9 cellular contexts compared by ENCODE assay signal in the genomic region with DNA sequence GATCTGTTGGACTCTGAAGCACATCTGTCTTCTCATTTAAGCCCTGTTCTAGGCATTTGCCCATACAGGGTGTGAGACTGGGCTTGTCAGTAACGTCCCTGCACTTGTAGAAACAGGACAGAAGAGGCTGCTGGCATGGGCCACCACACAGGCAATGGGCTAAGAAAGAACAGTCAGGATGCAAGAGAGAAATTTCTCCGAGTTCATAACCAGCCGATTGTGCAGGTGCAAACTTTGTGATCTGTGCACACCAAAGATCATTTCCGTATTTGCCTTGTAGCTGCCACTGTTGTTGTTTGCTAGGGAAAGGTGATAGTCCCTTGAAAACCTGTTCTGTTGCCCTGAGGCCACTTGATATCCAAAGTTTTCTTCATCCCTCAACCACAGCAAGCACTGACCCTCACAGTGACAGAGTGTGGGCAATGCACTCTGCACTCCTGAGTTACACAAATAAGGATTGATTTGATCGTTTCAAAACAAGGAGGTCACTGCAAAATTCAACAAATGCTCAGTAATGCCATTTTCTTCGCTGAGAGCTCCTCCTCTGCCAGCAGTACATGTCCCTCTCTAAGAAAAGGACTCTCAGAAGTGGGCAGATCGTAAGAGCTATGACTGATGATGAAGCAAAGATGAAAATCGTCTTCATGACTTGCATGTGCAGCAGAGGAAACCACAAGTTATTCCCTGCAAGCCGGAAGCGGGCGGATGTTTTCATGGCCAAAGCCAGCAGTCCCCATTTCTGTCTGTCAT. TPM values are rescaled to one million over a fixed set of nuclear protein-coding genes. Genes with fewer than 3 reads are reported as not detected.
DNase-seq lines count a peak whose midpoint lies in the region; ATAC-seq lines count a peak whose summit lies in the region.
"Had no signal": no experiment of that assay in that cellular context is flagged by ENCODE, and none has a peak within 500 bp of the region (broad histone marks: within the 10 kb centered on the region; RNA-seq: fewer than 3 reads in every experiment).

No MANE protein-coding gene starts in this region.

- POLR2A ChIA-PET in T-cell (lab: Charles Lee) = interaction anchor here (0.6 to 1.5 kb wide), 2 partner anchors 10 to 20 kb away, joined by 3 to 5 read pairs; no protein-coding TSS in a partner anchor

- no peaks in the 10 kb centered on the region for H3K27me3 Mint-ChIP-seq in activated CD4-positive, alpha-beta T cell treated with anti-CD3 and anti-CD28 coated beads, Interleukin-2, amount 10 ng/mL, durations not matched to agents 24 days and 14 days
- H3K27me3 Mint-ChIP-seq in T-cell = no peaks in the 10 kb centered on the region
- H3K27me3 Mint-ChIP-seq in dendritic cell treated with granulocyte-macrophage colony-stimulating factor and Interleukin-4, amounts not matched to agents 40 ng/mL and 50 ng/mL, for 4 days = no peaks in the 10 kb centered on the region
- H3K27me3 Mint-ChIP-seq in stimulated activated naive CD8-positive, alpha-beta T cell treated with anti-CD3 and anti-CD28 coated beads, Interleukin-15, Interleukin-2, amounts not matched to agents 100 ng/mL and 50 ng/mL, for 24 hours = peaks cover 4% of the 10 kb centered on the region

- DNase-seq in activated CD4-positive, alpha-beta T cell treated with anti-CD3 and anti-CD28 coated beads, Interleukin-2, amount 10 ng/mL, durations not matched to agents 24 days and 14 days = peak; percentile 89
- DNase-seq in activated CD4-positive, alpha-beta T cell treated with anti-CD3 and anti-CD28 coated beads for 1 hour = no peak
- DNase-seq in T-cell = peak in 8 of 34 experiments; percentile 23 to 57 (median 38)
- no peak for DNase-seq in NCI-H2227 treated with DMSO at 0.1 percent for 48 hours (lab: John Stamatoyannopoulos, UW)
- no peak for DNase-seq in NCI-H526 treated with DMSO at 0.1 percent for 48 hours (lab: John Stamatoyannopoulos, UW)
- DNase-seq in NCI-H146 treated with DMSO at 0.1 percent for 48 hours (lab: John Stamatoyannopoulos, UW; ENCODE audit: unreplicated experiment) = no peak
- DNase-seq: NCI-H510A had no signal

- H3K27ac Mint-ChIP-seq in activated CD4-positive, alpha-beta T cell treated with anti-CD3 and anti-CD28 coated beads, Interleukin-2, amount 10 ng/mL, durations not matched to agents 24 days and 14 days = peak overlapping the region; percentile 84
- H3K27ac Mint-ChIP-seq in T-cell = peak overlapping the region; percentile 80 to 84
- H3K27ac Mint-ChIP-seq in dendritic cell treated with granulocyte-macrophage colony-stimulating factor and Interleukin-4, amounts not matched to agents 40 ng/mL and 50 ng/mL, for 4 days = peak overlapping the region; percentile 63
- peak overlapping the region; percentile 67 for H3K27ac Mint-ChIP-seq in stimulated activated naive CD8-positive, alpha-beta T cell treated with anti-CD3 and anti-CD28 coated beads, Interleukin-15, Interleukin-2, amounts not matched to agents 100 ng/mL and 50 ng/mL, for 24 hours

- CTCF ChIA-PET in T-cell (lab: Charles Lee) = interaction anchor here in 1 of 2 donors (0.5 to 0.6 kb wide), 3 partner anchors 9 to 581 kb away, joined by 3 to 4 read pairs (median 4); no protein-coding TSS in a partner anchor

- peak; percentile 40 to 86 (median 80) for ATAC-seq in T-cell (replicated peaks in 1 of 4)

- peaks cover 4% of the 10 kb centered on the region for H3K36me3 Mint-ChIP-seq in activated CD4-positive, alpha-beta T cell treated with anti-CD3 and anti-CD28 coated beads, Interleukin-2, amount 10 ng/mL, durations not matched to agents 24 days and 14 days (ENCODE audit: low read depth)
- no peaks in the 10 kb centered on the region for H3K36me3 Mint-ChIP-seq in T-cell
- no peaks in the 10 kb centered on the region for H3K36me3 Mint-ChIP-seq in dendritic cell treated with granulocyte-macrophage colony-stimulating factor and Interleukin-4, amounts not matched to agents 40 ng/mL and 50 ng/mL, for 4 days (ENCODE audit: low read depth)
- H3K36me3 Mint-ChIP-seq in stimulated activated naive CD8-positive, alpha-beta T cell treated with anti-CD3 and anti-CD28 coated beads, Interleukin-15, Interleukin-2, amounts not matched to agents 100 ng/mL and 50 ng/mL, for 24 hours (ENCODE audit: low read depth) = peaks cover 4% of the 10 kb centered on the region

- intact Hi-C loops in activated CD4-positive, alpha-beta T cell treated with anti-CD3 and anti-CD28 coated beads, Interleukin-2, amount 10 ng/mL, durations not matched to agents 24 days and 14 days (cut with micrococcal nuclease) = no loop called here
- intact Hi-C loops in dendritic cell treated with granulocyte-macrophage colony-stimulating factor and Interleukin-4, amounts not matched to agents 40 ng/mL and 50 ng/mL, for 4 days (cut with micrococcal nuclease) = loop anchor here (5.0 to 10.0 kb wide), 2 partner anchors 180 to 298 kb away; no protein-coding TSS in a partner anchor

- H3K9me3 Mint-ChIP-seq in activated CD4-positive, alpha-beta T cell treated with anti-CD3 and anti-CD28 coated beads, Interleukin-2, amount 10 ng/mL, durations not matched to agents 24 days and 14 days = peaks cover 4% of the 10 kb centered on the region
- no peaks in the 10 kb centered on the region for H3K9me3 Mint-ChIP-seq in T-cell
- H3K9me3 Mint-ChIP-seq in dendritic cell treated with granulocyte-macrophage colony-stimulating factor and Interleukin-4, amounts not matched to agents 40 ng/mL and 50 ng/mL, for 4 days = peaks cover 8% of the 10 kb centered on the region
- H3K9me3 Mint-ChIP-seq in stimulated activated naive CD8-positive, alpha-beta T cell treated with anti-CD3 and anti-CD28 coated beads, Interleukin-15, Interleukin-2, amounts not matched to agents 100 ng/mL and 50 ng/mL, for 24 hours = peaks cover 4% of the 10 kb centered on the region

- H3K4me3 Mint-ChIP-seq in activated CD4-positive, alpha-beta T cell treated with anti-CD3 and anti-CD28 coated beads, Interleukin-2, amount 10 ng/mL, durations not matched to agents 24 days and 14 days = peak overlapping the region; percentile 70
- H3K4me3 Mint-ChIP-seq in T-cell = peak overlapping the region; percentile 55 to 65 (median 59)
- H3K4me3 Mint-ChIP-seq in dendritic cell treated with granulocyte-macrophage colony-stimulating factor and Interleukin-4, amounts not matched to agents 40 ng/mL and 50 ng/mL, for 4 days = no peak overlapping the region
- H3K4me3 Mint-ChIP-seq in stimulated activated naive CD8-positive, alpha-beta T cell treated with anti-CD3 and anti-CD28 coated beads, Interleukin-15, Interleukin-2, amounts not matched to agents 100 ng/mL and 50 ng/mL, for 24 hours = peak overlapping the region; percentile 33

- peaks cover 79% of the 10 kb centered on the region for H3K4me1 Mint-ChIP-seq in activated CD4-positive, alpha-beta T cell treated with anti-CD3 and anti-CD28 coated beads, Interleukin-2, amount 10 ng/mL, durations not matched to agents 24 days and 14 days
- H3K4me1 Mint-ChIP-seq in T-cell = peaks cover 42 to 80% (median 80%) of the 10 kb centered on the region in 3 donors
- H3K4me1 Mint-ChIP-seq in dendritic cell treated with granulocyte-macrophage colony-stimulating factor and Interleukin-4, amounts not matched to agents 40 ng/mL and 50 ng/mL, for 4 days (ENCODE audit: low read depth) = peaks cover 90% of the 10 kb centered on the region
- peaks cover 71% of the 10 kb centered on the region for H3K4me1 Mint-ChIP-seq in stimulated activated naive CD8-positive, alpha-beta T cell treated with anti-CD3 and anti-CD28 coated beads, Interleukin-15, Interleukin-2, amounts not matched to agents 100 ng/mL and 50 ng/mL, for 24 hours (ENCODE audit: low read depth)

RNA-seq across cellular contexts. Expression of a gene that starts 20.2 kb away (rescaled TPM):
- 116 and 127 TPM in 2 replicates for total RNA-seq in activated CD4-positive, alpha-beta T cell treated with anti-CD3 and anti-CD28 coated beads, Interleukin-2, amount 10 ng/mL, durations not matched to agents 24 days and 14 days
- total RNA-seq in T-cell = 1,000 to 10,000 TPM in 1 of 5 donors, 100 to 1,000 TPM in 4; 285 to 1,180 (median 400) TPM
